Comparison of ENCODE assay signal across 1 cellular context in the genomic region with DNA sequence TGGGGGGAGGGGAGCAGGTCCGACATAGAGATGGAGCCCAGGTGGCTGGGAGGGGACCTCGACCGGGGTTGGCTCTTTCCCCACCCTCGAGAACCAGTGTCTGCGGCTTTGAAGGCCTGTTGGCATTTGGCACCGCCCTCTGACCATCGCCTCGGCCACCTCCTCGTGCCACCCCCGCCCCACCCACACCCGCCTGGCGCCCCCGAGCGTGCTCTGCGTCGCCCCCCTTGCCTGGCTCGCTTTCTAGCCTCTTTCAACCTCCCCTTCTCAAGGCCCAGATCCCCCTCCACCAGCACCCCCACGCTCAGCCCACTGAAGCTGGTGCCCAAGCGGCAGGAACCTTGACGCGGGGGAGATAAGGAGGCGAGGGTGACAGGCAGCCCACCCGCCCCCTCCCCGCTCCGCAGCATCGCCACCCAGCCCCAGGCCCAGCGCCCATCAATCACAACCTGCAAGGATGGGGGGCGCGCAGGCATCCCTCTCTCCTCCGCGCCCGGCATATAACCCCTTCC.
TF ChIP-seq lines count a peak whose summit lies in the region.

No MANE protein-coding gene starts in this region.

TF ChIP-seq in GM12878, 131 proteins besides CTCF, POLR2A, EP300 and RAD21:
- peak in 1 of 2 experiments; percentile 37; a peak in 1 of 3 replicates for TF ChIP-seq EGR1 (IDR thresholded peaks at IDR 0.05; ENCODE audit: borderline replicate concordance in 1 of 2, low read depth in 2 of 2, low read length in 2 of 2)
- no peak for TF ChIP-seq RAD51 (IDR thresholded peaks at IDR 0.05)
